6 cellular contexts compared by ENCODE assay signal in the genomic region with DNA sequence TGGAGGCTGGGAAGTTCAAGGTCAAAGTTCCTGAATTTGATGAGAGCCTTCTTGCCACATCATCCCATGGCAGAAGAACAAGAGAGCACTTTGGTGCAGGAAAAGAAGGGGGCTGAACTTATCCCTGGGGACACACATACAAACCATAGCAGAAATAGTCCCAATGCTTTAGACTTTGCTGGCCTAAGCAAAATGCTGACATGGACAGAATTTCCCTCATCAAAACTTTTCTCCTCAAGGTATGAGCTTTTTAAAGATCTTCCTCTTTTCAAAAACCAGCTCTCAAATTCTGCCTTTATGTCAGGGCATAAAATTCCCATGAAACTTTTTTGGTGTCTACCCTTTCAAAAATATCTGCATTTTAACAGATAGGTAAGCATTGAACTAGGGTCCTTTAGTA.
"Had no signal": no experiment of that assay in that cellular context is flagged by ENCODE, and none has a peak within 500 bp of the region (broad histone marks: within the 10 kb centered on the region; RNA-seq: fewer than 3 reads in every experiment).

No MANE protein-coding gene starts in this region.

- H3K4me3 ChIP-seq: K562 had no signal

- FAIRE-seq: HTR-8/SVneo, K562 had no signal

- H3K9ac ChIP-seq: KMS-11 had no signal

- ATAC-seq: K562 had no signal

- H3K4me2 ChIP-seq: KMS-11 had no signal

- H3K27ac ChIP-seq: HL-60, KMS-11 had no signal

- DNase-seq: KBM-7, KG1 had no signal
